ENCODE assay signal across 11 cellular contexts in genomic region chr19:17871878-17872250, GRCh38. TPM values are rescaled to one million over a fixed set of nuclear protein-coding genes. Genes with fewer than 3 reads are reported as not detected.
DNase-seq lines count a peak whose midpoint lies in the region; TF ChIP-seq lines count a peak whose summit lies in the region.
"Had no signal": no experiment of that assay in that cellular context is flagged by ENCODE, and none has a peak within 500 bp of the region (broad histone marks: within the 10 kb centered on the region; RNA-seq: fewer than 3 reads in every experiment).

TSS of gene SLC5A5 (plus strand) at chr19:17871945. CDS start at chr19:17872320, 375 bp downstream.

- no peak within 1 kb of the TSS for H3K27ac Mint-ChIP-seq in dendritic cell treated with granulocyte-macrophage colony-stimulating factor and Interleukin-4, amounts not matched to agents 40 ng/mL and 50 ng/mL, for 4 days

- 0 to 5% (median 3%) methylated on average over 8 to 26 of the region's 26 CpGs for WGBS in adrenal gland, 4 donors

- H3K36me3 ChIP-seq in SJCRH30 (no peaks in the 10 kb centered on the region), adrenal gland (replicated peaks in 1 of 2) (no peaks in the 10 kb centered on the region)

- no peak within 1 kb of the TSS for H3K4me3 ChIP-seq in SJCRH30
- H3K4me3 ChIP-seq in adrenal gland, result no peak within 1 kb of the TSS

- TF ChIP-seq CTCF in adrenal gland (IDR thresholded peaks at IDR 0.05), result no peak

- peaks cover 23% of the 10 kb centered on the region for H3K4me1 Mint-ChIP-seq in dendritic cell treated with granulocyte-macrophage colony-stimulating factor and Interleukin-4, amounts not matched to agents 40 ng/mL and 50 ng/mL, for 4 days (ENCODE audit: low read depth)

- H3K4me1 ChIP-seq in SJCRH30 (no peaks in the 10 kb centered on the region), adrenal gland (replicated peaks in 1 of 2) (no peaks in the 10 kb centered on the region)

- peaks cover 65% of the 10 kb centered on the region for H3K27me3 Mint-ChIP-seq in dendritic cell treated with granulocyte-macrophage colony-stimulating factor and Interleukin-4, amounts not matched to agents 40 ng/mL and 50 ng/mL, for 4 days

- TF ChIP-seq POLR2A in adrenal gland (IDR thresholded peaks at IDR 0.05), result no peak

- intact Hi-C loops in dendritic cell treated with granulocyte-macrophage colony-stimulating factor and Interleukin-4, amounts not matched to agents 40 ng/mL and 50 ng/mL, for 4 days (cut with micrococcal nuclease), result loop anchor here (10.0 kb wide), 1 partner anchor 103 kb away; no protein-coding TSS in a partner anchor
- intact Hi-C loops in adrenal gland (cut with DNase I), result loop anchor here in 1 of 2 donors (5.0 kb wide), 1 partner anchor 125 kb away; no protein-coding TSS in a partner anchor

- H3K27me3 ChIP-seq in SJCRH30 (peaks cover 14% of the 10 kb centered on the region; the same call in 1 of the 2 replicates), adrenal gland (peaks cover 48% of the 10 kb centered on the region)

- peak within 1 kb of the TSS; percentile 57 for H3K4me3 Mint-ChIP-seq in dendritic cell treated with granulocyte-macrophage colony-stimulating factor and Interleukin-4, amounts not matched to agents 40 ng/mL and 50 ng/mL, for 4 days

- no peaks in the 10 kb centered on the region for H3K36me3 Mint-ChIP-seq in dendritic cell treated with granulocyte-macrophage colony-stimulating factor and Interleukin-4, amounts not matched to agents 40 ng/mL and 50 ng/mL, for 4 days (ENCODE audit: low read depth)

- no peaks in the 10 kb centered on the region for H3K9me3 Mint-ChIP-seq in dendritic cell treated with granulocyte-macrophage colony-stimulating factor and Interleukin-4, amounts not matched to agents 40 ng/mL and 50 ng/mL, for 4 days

- peak; percentile 47 for DNase-seq in activated CD4-positive, alpha-beta T cell treated with anti-CD3 and anti-CD28 coated beads for 48 hours
- no peak for DNase-seq in activated CD4-positive, alpha-beta T cell treated with anti-CD3 and anti-CD28 coated beads for 1 hour
- peak; percentile 69 to 71 for DNase-seq in SJCRH30
- peak; percentile 47 for DNase-seq in stimulated activated CD8-positive, alpha-beta memory T cell treated with anti-CD3 and anti-CD28 coated beads, Interleukin-4, amount 100 ng/mL, for 48 hours
- DNase-seq in adrenal gland, result no peak
- no peak for DNase-seq in RKO (ENCODE audit: low spot score)
- DNase-seq in NCI-H1436 treated with DMSO at 0.1 percent for 48 hours (lab: John Stamatoyannopoulos, UW), result no peak
- DNase-seq: cerebellar nuclear complex, NCI-H345 had no signal

- H3K27ac ChIP-seq in SJCRH30 (no peak within 1 kb of the TSS), adrenal gland (no peak within 1 kb of the TSS)

- H3K9me3 ChIP-seq in SJCRH30 (replicated peaks), result no peaks in the 10 kb centered on the region
- no peaks in the 10 kb centered on the region for H3K9me3 ChIP-seq in adrenal gland (replicated peaks in 1 of 3)

RNA-seq across cellular contexts. Expression of gene SLC5A5, which starts in this region (rescaled TPM):
- not detected in 2 replicates for total RNA-seq in SJCRH30 (2014; rRNA removed; shearing (Covaris generic))
- not detected for total RNA-seq in adrenal gland
- polyA plus RNA-seq in adrenal gland, result under 1 TPM in 1 of 3 donors, not detected in 2; 0.03 TPM
- total RNA-seq: posterior vena cava had no signal

Comparison
In these comparisons a context has a peak if more than half of its experiments do, and no peak if none do; other contexts are left out.
1. DNase-seq: peak in activated CD4-positive, alpha-beta T cell treated with anti-CD3 and anti-CD28 coated beads for 48 hours (single experiment) and stimulated activated CD8-positive, alpha-beta memory T cell treated with anti-CD3 and anti-CD28 coated beads, Interleukin-4, amount 100 ng/mL, for 48 hours (single experiment); none in activated CD4-positive, alpha-beta T cell treated with anti-CD3 and anti-CD28 coated beads for 1 hour (single experiment), adrenal gland (0 of 7), RKO (single experiment) and NCI-H1436 treated with DMSO at 0.1 percent for 48 hours (single experiment).
2. Peak in DNase-seq in SJCRH30; RNA of the gene not detected or under 1 TPM.